Comparison of ENCODE assay signal across 22 cellular contexts in genomic region chr2:105972226-105972625, GRCh38.
DNase-seq lines count a peak whose midpoint lies in the region; ATAC-seq, FAIRE-seq and TF ChIP-seq lines count a peak whose summit lies in the region.
"Had no signal": no experiment of that assay in that cellular context is flagged by ENCODE, and none has a peak within 500 bp of the region (broad histone marks: within the 10 kb centered on the region; RNA-seq: fewer than 3 reads in every experiment).

No MANE protein-coding gene starts in this region.

- no peaks in the 10 kb centered on the region for H3K9me3 ChIP-seq in CD4-positive, alpha-beta T cell (ENCODE audit: control insufficient read depth, low read length)
- H3K9me3 ChIP-seq in MM.1S (replicated peaks; ENCODE audit: insufficient read depth, low read length) = no peaks in the 10 kb centered on the region
- peaks cover 1 to 6% of the 10 kb centered on the region in 2 donors for H3K9me3 ChIP-seq in kidney (ENCODE audit: control insufficient read depth in 1 of 2, low read length in 2 of 2)
- no peaks in the 10 kb centered on the region for H3K9me3 ChIP-seq in SJCRH30 (replicated peaks)
- H3K9me3 ChIP-seq: HAP-1 had no signal

- H3K4me1 ChIP-seq in MM.1S (ENCODE audit: low read length) (peaks cover 22% of the 10 kb centered on the region), kidney (ENCODE audit: control insufficient read depth in 1 of 2, insufficient read depth in 1 of 2, low read depth in 1 of 2, low read length in 2 of 2) (peaks cover 0 to 5% of the 10 kb centered on the region in 2 donors), SJCRH30 (no peaks in the 10 kb centered on the region)
- H3K4me1 ChIP-seq: HAP-1 had no signal

- H3K27ac Mint-ChIP-seq in CD4-positive, alpha-beta T cell = peak overlapping the region; percentile 18
- H3K27ac Mint-ChIP-seq in naive thymus-derived CD8-positive, alpha-beta T cell = peak overlapping the region in 8 of 10 donors; percentile 20 to 79 (median 47)

- no peak for FAIRE-seq in kidney (lab: Jason Lieb, UNC)
- FAIRE-seq: A549, GM12878, GM19239, H1 had no signal

- no peak overlapping the region for H3K4me3 ChIP-seq in MM.1S (ENCODE audit: low read length)
- H3K4me3 ChIP-seq in kidney (ENCODE audit: low read length in 2 of 2) = no peak overlapping the region
- no peak overlapping the region for H3K4me3 ChIP-seq in SJCRH30
- H3K4me3 ChIP-seq: A549, GM12878, HAP-1 had no signal

- no peaks in the 10 kb centered on the region for H3F3A ChIP-seq in MM.1S (ENCODE audit: insufficient read depth, low read length)

- no peaks in the 10 kb centered on the region for H3K27me3 ChIP-seq in CD4-positive, alpha-beta T cell (ENCODE audit: control insufficient read depth, insufficient read depth, low read length)
- H3K27me3 ChIP-seq in MM.1S (replicated peaks; ENCODE audit: insufficient read depth, low read length) = no peaks in the 10 kb centered on the region
- no peaks in the 10 kb centered on the region for H3K27me3 ChIP-seq in SJCRH30

- no peaks in the 10 kb centered on the region for H3K9me3 Mint-ChIP-seq in CD4-positive, alpha-beta T cell
- H3K9me3 Mint-ChIP-seq in naive thymus-derived CD8-positive, alpha-beta T cell = peaks cover 0 to 3% (median 0%) of the 10 kb centered on the region in 9 donors

- no peaks in the 10 kb centered on the region for H3K36me3 Mint-ChIP-seq in CD4-positive, alpha-beta T cell (ENCODE audit: low read depth)
- H3K36me3 Mint-ChIP-seq in naive thymus-derived CD8-positive, alpha-beta T cell = no peaks in the 10 kb centered on the region

- POLR2A ChIA-PET in CD4-positive, alpha-beta T cell (lab: Charles Lee) = interaction anchor here (0.6 to 1.7 kb wide), 3 partner anchors 37 to 119 kb away, joined by 3 to 5 read pairs (median 3); no protein-coding TSS in a partner anchor
- POLR2A ChIA-PET in naive thymus-derived CD8-positive, alpha-beta T cell (lab: Charles Lee) = interaction anchor here (0.9 to 1.6 kb wide), 2 partner anchors 17 to 43 kb away, joined by 3 read pairs; no protein-coding TSS in a partner anchor

- peaks cover 37% of the 10 kb centered on the region for H3K4me1 Mint-ChIP-seq in CD4-positive, alpha-beta T cell (ENCODE audit: low read depth)
- peaks cover 34 to 73% (median 44%) of the 10 kb centered on the region in 4 donors for H3K4me1 Mint-ChIP-seq in naive thymus-derived CD8-positive, alpha-beta T cell

- ATAC-seq in CD4-positive, alpha-beta T cell (ENCODE audit: poor library complexity) = no peak
- no peak for ATAC-seq in naive thymus-derived CD8-positive, alpha-beta T cell
- ATAC-seq in left cardiac atrium = no peak
- ATAC-seq: A549, GM12878 had no signal

- H3K9ac ChIP-seq in MM.1S (ENCODE audit: low read length) (no peak overlapping the region), kidney (ENCODE audit: low read length in 2 of 2) (no peak overlapping the region)

- no peaks in the 10 kb centered on the region for H3K27me3 Mint-ChIP-seq in CD4-positive, alpha-beta T cell
- H3K27me3 Mint-ChIP-seq in naive thymus-derived CD8-positive, alpha-beta T cell = no peaks in the 10 kb centered on the region
- H3K27me3 Mint-ChIP-seq: CD8-positive, alpha-beta memory T cell had no signal

- peak overlapping the region; percentile 21 for H3K4me3 Mint-ChIP-seq in CD4-positive, alpha-beta T cell
- peak overlapping the region in 6 of 10 donors; percentile 7 to 42 (median 27) for H3K4me3 Mint-ChIP-seq in naive thymus-derived CD8-positive, alpha-beta T cell
- H3K4me3 Mint-ChIP-seq: CD8-positive, alpha-beta memory T cell had no signal

- intact Hi-C loops in CD4-positive, alpha-beta T cell (cut with DNase I, micrococcal nuclease) = loop anchor here in 1 of 2 experiments (5.0 kb wide), 2 partner anchors 90 to 395 kb away; no protein-coding TSS in a partner anchor
- intact Hi-C loops in kidney (cut with DNase I) = no loop called here
- intact Hi-C loops in left cardiac atrium (cut with DNase I) = no loop called here

- no peaks in the 10 kb centered on the region for H3K79me2 ChIP-seq in MM.1S (ENCODE audit: low read length)

- H2AFZ ChIP-seq in MM.1S (ENCODE audit: low read length) = 0 out of 2 replicates have a peak overlapping the region, but pooled peaks have one; percentile 6

- no peak for TF ChIP-seq CTCF in CD4-positive, alpha-beta T cell (IDR thresholded peaks at IDR 0.05)
- TF ChIP-seq CTCF in MM.1S (IDR thresholded peaks at IDR 0.05; ENCODE audit: low read length) (no peak), kidney (IDR thresholded peaks at IDR 0.05; ENCODE audit: borderline replicate concordance, extremely low read depth, insufficient read depth) (no peak)

- DNase-seq in NCI-H146 (lab: John Stamatoyannopoulos, UW) (peak; percentile 29), NCI-H146 treated with DMSO at 0.1 percent for 48 hours (lab: John Stamatoyannopoulos, UW; ENCODE audit: unreplicated experiment) (no peak), MM.1S (peak; percentile 36), kidney (no peak), SJCRH30 (no peak), left cardiac atrium (no peak)
- DNase-seq in CD4-positive, alpha-beta T cell = no peak
- DNase-seq in naive thymus-derived CD8-positive, alpha-beta T cell = no peak
- DNase-seq: AML-193; CD8-positive, alpha-beta memory T cell; COR-L47; DMS 273 treated with DMSO at 0.1 percent for 48 hours; DMS53; DND-41; EL had no signal

- H3K9me2 ChIP-seq in MM.1S (replicated peaks; ENCODE audit: insufficient read depth, low read length) = no peaks in the 10 kb centered on the region

- no peaks in the 10 kb centered on the region for H4K20me1 ChIP-seq in MM.1S (ENCODE audit: insufficient read depth, low read length)

- peak overlapping the region; percentile 34; the same call in 1 of the 2 replicates for H3K4me2 ChIP-seq in MM.1S (ENCODE audit: low read depth, low read length)
- H3K4me2 ChIP-seq: A549 had no signal

- CTCF ChIA-PET in CD4-positive, alpha-beta T cell (lab: Charles Lee) = no interaction called here

- H3K36me3 ChIP-seq in MM.1S (replicated peaks; ENCODE audit: insufficient read depth, low read length) (no peaks in the 10 kb centered on the region), kidney (ENCODE audit: control insufficient read depth in 1 of 2, insufficient read depth in 2 of 2, low read length in 2 of 2) (no peaks in the 10 kb centered on the region), SJCRH30 (no peaks in the 10 kb centered on the region)
- H3K36me3 ChIP-seq: HAP-1 had no signal

- no peak overlapping the region for H3K27ac ChIP-seq in CD4-positive, alpha-beta T cell (ENCODE audit: low read depth, low read length)
- H3K27ac ChIP-seq in MM.1S (ENCODE audit: low read length) = peak overlapping the region; percentile 20; the same call in 1 of the 2 replicates
- H3K27ac ChIP-seq in kidney (ENCODE audit: low read depth in 2 of 2, low read length in 2 of 2) = no peak overlapping the region
- H3K27ac ChIP-seq in SJCRH30 = no peak overlapping the region
- H3K27ac ChIP-seq: 22Rv1, A549, HL-60 had no signal

Comparison
In these comparisons a context has a peak if more than half of its experiments do, and no peak if none do; other contexts are left out.
1. DNase-seq: peak in NCI-H146 (single experiment) and MM.1S (single experiment); none in NCI-H146 treated with DMSO at 0.1 percent for 48 hours (single experiment), CD4-positive, alpha-beta T cell (0 of 10), naive thymus-derived CD8-positive, alpha-beta T cell (0 of 10), kidney (single experiment), SJCRH30 (0 of 2) and left cardiac atrium (single experiment).